1 cellular context compared by ENCODE assay signal in the genomic region with DNA sequence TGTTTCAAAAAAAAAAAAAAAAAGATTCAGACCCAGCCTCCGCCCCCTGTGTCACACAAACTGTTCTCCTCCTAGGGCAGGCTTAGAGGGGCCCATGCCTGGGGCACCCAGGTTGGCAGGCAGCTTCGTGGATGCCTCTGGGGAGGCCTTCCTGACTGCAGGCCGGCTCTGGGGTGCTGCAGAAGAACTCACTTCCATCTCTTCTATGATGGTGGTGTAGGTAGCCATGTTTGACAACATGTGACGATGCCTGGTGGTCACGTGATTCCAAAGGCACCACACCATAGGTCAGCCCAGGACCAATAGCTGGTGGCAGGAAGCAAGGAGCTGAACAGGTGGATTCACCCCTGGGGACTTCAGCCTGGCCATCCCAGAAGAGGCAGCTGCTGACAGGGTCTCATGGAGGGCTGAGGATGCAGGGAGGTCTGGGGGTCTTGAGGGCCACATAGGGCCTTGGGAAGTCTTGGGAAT.
TF ChIP-seq lines count a peak whose summit lies in the region.

No MANE protein-coding gene starts in this region.

TF ChIP-seq in GM23338, 12 proteins besides CTCF, POLR2A, EP300 and RAD21 (continued from another document):
- TF ChIP-seq REST (IDR thresholded peaks at IDR 0.05; ENCODE audit: unreplicated experiment) = no peak
